In genomic region chr2:130182826-130183499, GRCh38 we compare ENCODE assay signal across 8 cellular contexts. TPM values are rescaled to one million over a fixed set of nuclear protein-coding genes. Genes with fewer than 3 reads are reported as not detected.
A peak's percentile ranks its signal among the peaks of the same experiment; 100 is the strongest.
DNase-seq lines count a peak whose midpoint lies in the region; ATAC-seq and TF ChIP-seq lines count a peak whose summit lies in the region.
"Not testable (repeated sequence)": the region's sequence is repeated elsewhere in the genome, so short reads cannot be mapped to it uniquely, and the experiment has no call there.

No MANE protein-coding gene starts in this region.

- peak overlapping the region; percentile 70 for H3K27ac ChIP-seq in SJCRH30
- peak overlapping the region; percentile 42 to 63 for H3K27ac ChIP-seq in lung (ENCODE audit: low read depth in 1 of 2, low read length in 1 of 2)

- H3K27me3 ChIP-seq in BJ (ENCODE audit: control insufficient read depth, insufficient read depth, low read length); SJCRH30; lung (ENCODE audit: control insufficient read depth, insufficient read depth); skeletal muscle satellite cell (ENCODE audit: control insufficient read depth, insufficient read depth, low read length): not testable (repeated sequence)

- ATAC-seq in GM19351 (IDR thresholded peaks at IDR 0.05; ENCODE audit: unreplicated experiment): peak; percentile 21
- ATAC-seq in HG03342 (IDR thresholded peaks at IDR 0.05; ENCODE audit: unreplicated experiment): peak; percentile 14
- not testable (repeated sequence) for ATAC-seq in lung (ENCODE audit: insufficient read depth, low FRiP score)

- H3K4me3 Mint-ChIP-seq in activated naive CD8-positive, alpha-beta T cell: peak overlapping the region; percentile 81

- not testable (repeated sequence) for H3K9me3 Mint-ChIP-seq in activated naive CD8-positive, alpha-beta T cell (ENCODE audit: low read depth)

- not testable (repeated sequence) for TF ChIP-seq POLR2A in erythroblast (IDR thresholded peaks at IDR 0.05; ENCODE audit: low read length)

- H3K4me3 ChIP-seq in BJ (ENCODE audit: low read depth, low read length) (peak overlapping the region; percentile 97), SJCRH30 (peak overlapping the region; percentile 100), lung (peak overlapping the region; percentile 53), skeletal muscle satellite cell (ENCODE audit: low read length) (peak overlapping the region; percentile 100)

- H3K36me3 Mint-ChIP-seq in activated naive CD8-positive, alpha-beta T cell: not testable (repeated sequence)

- peak overlapping the region; percentile 98 for H3K9ac ChIP-seq in skeletal muscle satellite cell (ENCODE audit: low read depth, low read length)

- H3K9me3 ChIP-seq in SJCRH30 (replicated peaks); lung (ENCODE audit: control insufficient read depth in 2 of 2, insufficient read depth in 1 of 2, low read length in 1 of 2); skeletal muscle satellite cell (replicated peaks; ENCODE audit: low read length): not testable (repeated sequence)

- POLR2A ChIA-PET in BJ (lab: Charles Lee): not testable (repeated sequence)

- 34 to 48% methylated on average over 15 to 23 of the region's 23 CpGs for WGBS in lung, 2 donors

- H3K27me3 Mint-ChIP-seq in activated naive CD8-positive, alpha-beta T cell: not testable (repeated sequence)

- H3K36me3 ChIP-seq in BJ (ENCODE audit: control insufficient read depth, insufficient read depth, low read length); SJCRH30; lung (ENCODE audit: control insufficient read depth in 2 of 2, insufficient read depth in 2 of 2, low read length in 2 of 2); skeletal muscle satellite cell (ENCODE audit: insufficient read depth, low read length): not testable (repeated sequence)

- TF ChIP-seq CTCF in BJ (IDR thresholded peaks at IDR 0.05; ENCODE audit: insufficient read depth, low read depth, low read length); lung (IDR thresholded peaks at IDR 0.05; ENCODE audit: control extremely low read depth, extremely low read depth): not testable (repeated sequence)

- CTCF ChIA-PET in BJ (lab: Yijun Ruan, JAX): interaction anchor here (1.2 to 4.0 kb wide), 4 partner anchors 149 to 159 kb away, joined by 5 to 16 read pairs (median 7); partner anchors contain the start of gene IMP4

- H3K4me2 ChIP-seq in skeletal muscle satellite cell (ENCODE audit: low read length): peak overlapping the region; percentile 97

- H3K27ac Mint-ChIP-seq in activated naive CD8-positive, alpha-beta T cell: peak overlapping the region; percentile 86

- DNase-seq in BJ (ENCODE audit: low read depth); lung (ENCODE audit: low spot score): not testable (repeated sequence)
- peak in 1 of 2 experiments; percentile 13 for DNase-seq in SJCRH30
- DNase-seq in erythroblast (lab: John Stamatoyannopoulos, UW): peak; percentile 25 to 28

- H3K4me1 Mint-ChIP-seq in activated naive CD8-positive, alpha-beta T cell (ENCODE audit: low read depth): peaks cover 15% of the 10 kb centered on the region

- H3K4me1 ChIP-seq in SJCRH30; skeletal muscle satellite cell (ENCODE audit: control insufficient read depth, insufficient read depth, low read length): not testable (repeated sequence)
- peaks cover 6 to 17% of the 10 kb centered on the region in 2 donors for H3K4me1 ChIP-seq in lung (ENCODE audit: control insufficient read depth in 2 of 2, insufficient read depth in 2 of 2, low read length in 2 of 2)

RNA-seq across cellular contexts. Expression of gene MZT2B, which starts 0.9 kb away (rescaled TPM):
- polyA plus RNA-seq in BJ (2011; rRNA removed): 128 and 199 TPM in 2 replicates
- polyA minus RNA-seq in BJ (2011; rRNA and poly(A)+ RNA removed): 11.3 and 11.8 TPM in 2 replicates
- 63.2 and 99.3 TPM in 2 replicates for total RNA-seq in SJCRH30 (2014; rRNA removed; shearing (Covaris generic))
- 100 to 1,000 TPM in 1 of 2 donors, 10 to 100 TPM in 1; 59.1 to 208 TPM for total RNA-seq in lung
- 100 to 1,000 TPM; 170 to 243 TPM for polyA plus RNA-seq in lung
- 129 and 145 TPM in 2 replicates for total RNA-seq in skeletal muscle satellite cell (2012; rRNA removed)

RNA-seq across cellular contexts. Expression of gene SMPD4, which starts 1.6 kb away (rescaled TPM):
- polyA plus RNA-seq in BJ (2011; rRNA removed) (25.0 and 60.1 TPM in 2 replicates), lung (10 to 100 TPM; 27.3 to 29.5 TPM)
- polyA minus RNA-seq in BJ (2011; rRNA and poly(A)+ RNA removed): 26.2 TPM in 2 replicates
- total RNA-seq in SJCRH30 (2014; rRNA removed; shearing (Covaris generic)): 62.0 and 67.5 TPM in 2 replicates
- total RNA-seq in lung: 10 to 100 TPM; 27.6 to 46.4 TPM
- 16.2 and 19.9 TPM in 2 replicates for total RNA-seq in skeletal muscle satellite cell (2012; rRNA removed)

RNA-seq across cellular contexts. Expression of gene TUBA3E, which starts 15.3 kb away (rescaled TPM):
- polyA plus RNA-seq in BJ (2011; rRNA removed) (not detected in 2 replicates), lung (not detected)
- not detected in 2 replicates for polyA minus RNA-seq in BJ (2011; rRNA and poly(A)+ RNA removed)
- not detected in 2 replicates for total RNA-seq in SJCRH30 (2014; rRNA removed; shearing (Covaris generic))
- not detected for total RNA-seq in lung
- total RNA-seq in skeletal muscle satellite cell (2012; rRNA removed): not detected in 2 replicates

RNA-seq across cellular contexts. Expression of gene CCDC74B, which starts 38.1 kb away (rescaled TPM):
- polyA plus RNA-seq in BJ (2011; rRNA removed) (2.7 and 5.3 TPM in 2 replicates), lung (1 to 10 TPM; 4.4 to 8.2 TPM)
- 0.62 and 1.6 TPM in 2 replicates for polyA minus RNA-seq in BJ (2011; rRNA and poly(A)+ RNA removed)
- 2.2 and 2.7 TPM in 2 replicates for total RNA-seq in SJCRH30 (2014; rRNA removed; shearing (Covaris generic))
- 10 to 100 TPM; 11.7 to 14.7 TPM for total RNA-seq in lung
- total RNA-seq in skeletal muscle satellite cell (2012; rRNA removed): 4.3 and 4.8 TPM in 2 replicates

RNA-seq across cellular contexts. Expression of gene POTEF, which starts 53.9 kb away (rescaled TPM):
- not detected in 2 replicates for polyA plus RNA-seq in BJ (2011; rRNA removed)
- not detected in 2 replicates for polyA minus RNA-seq in BJ (2011; rRNA and poly(A)+ RNA removed)
- total RNA-seq in SJCRH30 (2014; rRNA removed; shearing (Covaris generic)): 8.6 and 11.5 TPM in 2 replicates
- under 1 TPM in 1 of 2 donors, not detected in 1; 0.09 TPM for total RNA-seq in lung
- under 1 TPM in 1 of 2 donors, not detected in 1; 0.02 TPM for polyA plus RNA-seq in lung
- not detected in 2 replicates for total RNA-seq in skeletal muscle satellite cell (2012; rRNA removed)
